ENCODE assay signal across 1 cellular context in genomic region chr3:14346642-14347041, GRCh38.
TF ChIP-seq lines count a peak whose summit lies in the region.

No MANE protein-coding gene starts in this region.

TF ChIP-seq in K562, 482 proteins besides CTCF, POLR2A, EP300 and RAD21 (continues in another document):
- TF ChIP-seq NR0B1 (IDR thresholded peaks at IDR 0.05; ENCODE audit: partially characterized antibody) (no peak), ATF6 (CRISPR knock-in tag; IDR thresholded peaks at IDR 0.05) (no peak), SMAD1 (IDR thresholded peaks at IDR 0.05; ENCODE audit: low read depth, low read length, partially characterized antibody) (no peak), DMBX1 (CRISPR knock-in tag; IDR thresholded peaks at IDR 0.05; ENCODE audit: borderline replicate concordance) (no peak), PHB (CRISPR knock-in tag; IDR thresholded peaks at IDR 0.05) (no peak), SRSF3 (IDR thresholded peaks at IDR 0.05; ENCODE audit: insufficient read depth, low read length) (no peak), BCOR (IDR thresholded peaks at IDR 0.05) (0 out of 2 replicates have a peak, but pooled peaks have one; percentile 12), ZSCAN29 (IDR thresholded peaks at IDR 0.05) (no peak), SRF (CRISPR knock-in tag; IDR thresholded peaks at IDR 0.05) (peak in 1 of 2 experiments; percentile 57; a peak in 1 of 4 replicates), KLF1 (tag; IDR thresholded peaks at IDR 0.05) (no peak), CBFB (CRISPR knock-in tag; IDR thresholded peaks at IDR 0.05) (no peak), PURB (CRISPR knock-in tag; IDR thresholded peaks at IDR 0.05; ENCODE audit: low read depth) (no peak), ELK3 (CRISPR knock-in tag; IDR thresholded peaks at IDR 0.05) (no peak), PRDM10 (IDR thresholded peaks at IDR 0.05; ENCODE audit: partially characterized antibody) (no peak), ZNF347 (CRISPR knock-in tag; IDR thresholded peaks at IDR 0.05; ENCODE audit: low read depth) (no peak), NR2C2 (CRISPR knock-in tag; IDR thresholded peaks at IDR 0.05) (no peak), NR2C2 (tag; IDR thresholded peaks at IDR 0.05) (no peak), RBM17 (IDR thresholded peaks at IDR 0.05; ENCODE audit: borderline replicate concordance, low read depth, low read length) (no peak), THRA (IDR thresholded peaks at IDR 0.05) (no peak), TCF7 (IDR thresholded peaks at IDR 0.05; ENCODE audit: borderline replicate concordance) (no peak), ZNF232 (CRISPR knock-in tag; IDR thresholded peaks at IDR 0.05) (no peak), ZC3H11A (IDR thresholded peaks at IDR 0.05; ENCODE audit: low read depth, low read length) (no peak), ZFP36 (IDR thresholded peaks at IDR 0.05; ENCODE audit: low read depth, low read length, partially characterized antibody) (peak; percentile 48), TAF1 (IDR thresholded peaks at IDR 0.05; ENCODE audit: control insufficient read depth, extremely low read depth, insufficient read depth, low read length, severe bottlenecking) (no peak), SPI1 (IDR thresholded peaks at IDR 0.05; ENCODE audit: borderline replicate concordance, low read depth, low read length) (no peak), FOXP4 (CRISPR knock-in tag; IDR thresholded peaks at IDR 0.05; ENCODE audit: borderline replicate concordance) (no peak), RFX7 (CRISPR knock-in tag; IDR thresholded peaks at IDR 0.05) (no peak), SAFB (IDR thresholded peaks at IDR 0.05; ENCODE audit: borderline replicate concordance, low read depth, low read length) (no peak), ZNF174 (CRISPR knock-in tag; IDR thresholded peaks at IDR 0.05) (no peak), MEIS2 (IDR thresholded peaks at IDR 0.05; ENCODE audit: partially characterized antibody) (no peak), ZBTB9 (CRISPR knock-in tag; IDR thresholded peaks at IDR 0.05) (no peak), DNMT1 (IDR thresholded peaks at IDR 0.05) (no peak), ZHX1 (conservative IDR thresholded peaks at IDR 0.05; ENCODE audit: low read length) (no peak), TAF7 (tag; IDR thresholded peaks at IDR 0.05) (no peak), CBFA2T3 (IDR thresholded peaks at IDR 0.05) (peak; percentile 32), USF2 (CRISPR knock-in tag; IDR thresholded peaks at IDR 0.05) (no peak), HOMEZ (CRISPR knock-in tag; IDR thresholded peaks at IDR 0.05) (no peak), ZBTB5 (IDR thresholded peaks at IDR 0.05) (no peak)
